In the genomic region with DNA sequence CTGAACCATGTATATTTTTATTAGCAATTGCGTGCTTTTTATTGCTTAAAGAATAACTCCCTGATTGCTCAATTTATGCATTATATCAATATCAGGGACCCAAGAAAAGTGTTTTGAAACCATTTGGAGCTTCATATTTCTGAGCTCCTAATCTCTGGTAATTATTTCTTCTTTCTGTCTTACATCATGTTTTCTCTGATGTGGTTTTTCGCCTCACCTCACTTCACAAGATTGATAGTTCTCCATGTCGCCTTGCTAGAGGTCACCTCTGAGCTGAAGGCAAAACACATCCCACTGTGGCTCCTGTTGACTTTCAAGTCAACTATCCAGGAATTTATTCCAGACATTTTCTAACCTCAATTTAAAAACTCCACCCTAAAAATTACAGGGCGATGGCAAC, we compare ENCODE assay signal across 14 cellular contexts.
DNase-seq lines count a peak whose midpoint lies in the region; ATAC-seq and TF ChIP-seq lines count a peak whose summit lies in the region.
"Had no signal": no experiment of that assay in that cellular context is flagged by ENCODE, and none has a peak within 500 bp of the region (broad histone marks: within the 10 kb centered on the region; RNA-seq: fewer than 3 reads in every experiment).

No MANE protein-coding gene starts in this region.

- TF ChIP-seq CTCF in endodermal cell (conservative IDR thresholded peaks at IDR 0.05) (no peak), colonic mucosa (IDR thresholded peaks at IDR 0.05) (no peak)

- peaks cover 18% of the 10 kb centered on the region for H3K9me3 ChIP-seq in endodermal cell (ENCODE audit: control insufficient read depth, low read length)
- no peaks in the 10 kb centered on the region for H3K9me3 ChIP-seq in CD4-positive, alpha-beta memory T cell (ENCODE audit: control insufficient read depth in 1 of 2, low read length in 2 of 2)
- H3K9me3 ChIP-seq in colonic mucosa = no peaks in the 10 kb centered on the region
- H3K9me3 ChIP-seq: A549, Caco-2, HAP-1 had no signal

- H3K27ac ChIP-seq in endodermal cell (ENCODE audit: low read depth, low read length) (no peak overlapping the region), colonic mucosa (no peak overlapping the region)
- H3K27ac ChIP-seq in CD4-positive, alpha-beta memory T cell (ENCODE audit: low read depth, low read length) = no peak overlapping the region
- H3K27ac ChIP-seq: A549 had no signal

- 80 to 83% methylated on average over 1 to 4 of the region's 4 CpGs for WGBS in endodermal cell (ENCODE audit: insufficient coverage in 1 of 2, insufficient read length in 1 of 2), 2 experiments

- no peak overlapping the region for H3K4me3 Mint-ChIP-seq in endodermal cell
- H3K4me3 Mint-ChIP-seq in activated CD4-positive, alpha-beta T cell treated with anti-CD3 and anti-CD28 coated beads for 36 hours = no peak overlapping the region
- no peak overlapping the region for H3K4me3 Mint-ChIP-seq in CD4-positive, alpha-beta memory T cell
- H3K4me3 Mint-ChIP-seq: CD14-positive monocyte; CD8-positive, alpha-beta memory T cell; IgD-negative memory B cell had no signal

- peak overlapping the region; percentile 65 for H3K4me3 ChIP-seq in endodermal cell (ENCODE audit: low read length)
- H3K4me3 ChIP-seq in CD4-positive, alpha-beta memory T cell (ENCODE audit: low read length in 2 of 2) = no peak overlapping the region
- no peak overlapping the region for H3K4me3 ChIP-seq in colonic mucosa
- H3K4me3 ChIP-seq: A549, HAP-1 had no signal

- no peak for ATAC-seq in activated CD4-positive, alpha-beta T cell treated with anti-CD3 and anti-CD28 coated beads for 36 hours
- ATAC-seq: A549 had no signal

- intact Hi-C loops in activated CD4-positive, alpha-beta T cell treated with anti-CD3 and anti-CD28 coated beads for 36 hours (cut with DNase I, micrococcal nuclease) = no loop called here
- intact Hi-C loops in CD4-positive, alpha-beta memory T cell (cut with micrococcal nuclease) = no loop called here
- intact Hi-C loops in colonic mucosa (cut with DNase I) = no loop called here

- peaks cover 37% of the 10 kb centered on the region for H3K9me3 Mint-ChIP-seq in endodermal cell
- H3K9me3 Mint-ChIP-seq in activated CD4-positive, alpha-beta T cell treated with anti-CD3 and anti-CD28 coated beads for 36 hours (ENCODE audit: low read depth) = peaks cover 9% of the 10 kb centered on the region
- H3K9me3 Mint-ChIP-seq in CD4-positive, alpha-beta memory T cell = peaks cover 4 to 25% (median 11%) of the 10 kb centered on the region in 8 donors

- peaks cover 39% of the 10 kb centered on the region for H3K4me1 Mint-ChIP-seq in endodermal cell
- H3K4me1 Mint-ChIP-seq in activated CD4-positive, alpha-beta T cell treated with anti-CD3 and anti-CD28 coated beads for 36 hours = no peaks in the 10 kb centered on the region
- H3K4me1 Mint-ChIP-seq in CD4-positive, alpha-beta memory T cell = no peaks in the 10 kb centered on the region
- H3K4me1 Mint-ChIP-seq: CD14-positive monocyte; CD8-positive, alpha-beta memory T cell; IgD-negative memory B cell had no signal

- no peaks in the 10 kb centered on the region for H3K27me3 Mint-ChIP-seq in endodermal cell (ENCODE audit: insufficient read depth)
- H3K27me3 Mint-ChIP-seq in activated CD4-positive, alpha-beta T cell treated with anti-CD3 and anti-CD28 coated beads for 36 hours = no peaks in the 10 kb centered on the region
- no peaks in the 10 kb centered on the region for H3K27me3 Mint-ChIP-seq in CD4-positive, alpha-beta memory T cell
- H3K27me3 Mint-ChIP-seq: CD8-positive, alpha-beta memory T cell; IgD-negative memory B cell had no signal

- H3K27me3 ChIP-seq in endodermal cell (ENCODE audit: control insufficient read depth, insufficient read depth, low read length, poor library complexity, severe bottlenecking) = no peaks in the 10 kb centered on the region
- H3K27me3 ChIP-seq in CD4-positive, alpha-beta memory T cell (ENCODE audit: insufficient read depth, low read length) = no peaks in the 10 kb centered on the region
- no peaks in the 10 kb centered on the region for H3K27me3 ChIP-seq in colonic mucosa

- H3K36me3 ChIP-seq in endodermal cell (ENCODE audit: control insufficient read depth, insufficient read depth, low read length) = no peaks in the 10 kb centered on the region
- no peaks in the 10 kb centered on the region for H3K36me3 ChIP-seq in CD4-positive, alpha-beta memory T cell (ENCODE audit: insufficient read depth, low read length)
- no peaks in the 10 kb centered on the region for H3K36me3 ChIP-seq in colonic mucosa
- H3K36me3 ChIP-seq: HAP-1 had no signal

- no peak overlapping the region for H3K27ac Mint-ChIP-seq in endodermal cell
- no peak overlapping the region for H3K27ac Mint-ChIP-seq in activated CD4-positive, alpha-beta T cell treated with anti-CD3 and anti-CD28 coated beads for 36 hours
- H3K27ac Mint-ChIP-seq in CD4-positive, alpha-beta memory T cell = no peak overlapping the region
- H3K27ac Mint-ChIP-seq: CD14-positive monocyte; CD8-positive, alpha-beta memory T cell; IgD-negative memory B cell had no signal

- DNase-seq in HuH-7 (ENCODE audit: low spot score) (peak; percentile 3), SW480 (ENCODE audit: low spot score) (peak; percentile 61), endodermal cell (no peak), colonic mucosa (no peak)
- DNase-seq in activated CD4-positive, alpha-beta T cell treated with anti-CD3 and anti-CD28 coated beads for 36 hours = no peak
- no peak for DNase-seq in stimulated activated CD4-positive, alpha-beta T cell treated with anti-CD3 and anti-CD28 coated beads, Interleukin-4, amount 100 ng/mL, for 24 hours
- DNase-seq in CD4-positive, alpha-beta memory T cell = no peak
- DNase-seq: Caco-2; CD8-positive, alpha-beta memory T cell; KG1 had no signal

- H3K36me3 Mint-ChIP-seq in endodermal cell (ENCODE audit: low read depth) = peaks cover 15% of the 10 kb centered on the region
- H3K36me3 Mint-ChIP-seq in activated CD4-positive, alpha-beta T cell treated with anti-CD3 and anti-CD28 coated beads for 36 hours (ENCODE audit: low read depth) = no peaks in the 10 kb centered on the region
- H3K36me3 Mint-ChIP-seq in CD4-positive, alpha-beta memory T cell = no peaks in the 10 kb centered on the region
- H3K36me3 Mint-ChIP-seq: CD14-positive monocyte; CD8-positive, alpha-beta memory T cell; IgD-negative memory B cell had no signal

- H3K9ac ChIP-seq in endodermal cell (ENCODE audit: extremely low read depth, low read length, poor library complexity, severe bottlenecking) (no peak overlapping the region), colonic mucosa (ENCODE audit: low read depth in 2 of 2, low read length in 2 of 2) (no peak overlapping the region)

- POLR2A ChIA-PET in activated CD4-positive, alpha-beta T cell treated with anti-CD3 and anti-CD28 coated beads for 36 hours (lab: Charles Lee) = no interaction called here
- POLR2A ChIA-PET in CD4-positive, alpha-beta memory T cell (lab: Charles Lee; ENCODE audit: partially characterized antibody) = no interaction called here

- H3K4me1 ChIP-seq in endodermal cell (ENCODE audit: control insufficient read depth, insufficient read depth, low read length) (peaks cover 13% of the 10 kb centered on the region), colonic mucosa (no peaks in the 10 kb centered on the region)
- no peaks in the 10 kb centered on the region for H3K4me1 ChIP-seq in CD4-positive, alpha-beta memory T cell (ENCODE audit: insufficient read depth, low read length)
- H3K4me1 ChIP-seq: A549, Caco-2 had no signal

- CTCF ChIA-PET in activated CD4-positive, alpha-beta T cell treated with anti-CD3 and anti-CD28 coated beads for 36 hours (lab: Charles Lee) = no interaction called here
- CTCF ChIA-PET in CD4-positive, alpha-beta memory T cell (lab: Charles Lee; ENCODE audit: partially characterized antibody) = no interaction called here

Comparison
In these comparisons a context has a peak if more than half of its experiments do, and no peak if none do; other contexts are left out.
1. DNase-seq: peak in HuH-7 (single experiment) and SW480 (single experiment); none in endodermal cell (single experiment), activated CD4-positive, alpha-beta T cell treated with anti-CD3 and anti-CD28 coated beads for 36 hours (single experiment), stimulated activated CD4-positive, alpha-beta T cell treated with anti-CD3 and anti-CD28 coated beads, Interleukin-4, amount 100 ng/mL, for 24 hours (single experiment), CD4-positive, alpha-beta memory T cell (0 of 5) and colonic mucosa (single experiment).